In genomic region chr11:118359295-118359958, GRCh38 we compare ENCODE assay signal across 8 cellular contexts. TPM values are rescaled to one million over a fixed set of nuclear protein-coding genes. Genes with fewer than 3 reads are reported as not detected.
A peak's percentile ranks its signal among the peaks of the same experiment; 100 is the strongest.
DNase-seq lines count a peak whose midpoint lies in the region; ATAC-seq and TF ChIP-seq lines count a peak whose summit lies in the region.

A gene with protein sequence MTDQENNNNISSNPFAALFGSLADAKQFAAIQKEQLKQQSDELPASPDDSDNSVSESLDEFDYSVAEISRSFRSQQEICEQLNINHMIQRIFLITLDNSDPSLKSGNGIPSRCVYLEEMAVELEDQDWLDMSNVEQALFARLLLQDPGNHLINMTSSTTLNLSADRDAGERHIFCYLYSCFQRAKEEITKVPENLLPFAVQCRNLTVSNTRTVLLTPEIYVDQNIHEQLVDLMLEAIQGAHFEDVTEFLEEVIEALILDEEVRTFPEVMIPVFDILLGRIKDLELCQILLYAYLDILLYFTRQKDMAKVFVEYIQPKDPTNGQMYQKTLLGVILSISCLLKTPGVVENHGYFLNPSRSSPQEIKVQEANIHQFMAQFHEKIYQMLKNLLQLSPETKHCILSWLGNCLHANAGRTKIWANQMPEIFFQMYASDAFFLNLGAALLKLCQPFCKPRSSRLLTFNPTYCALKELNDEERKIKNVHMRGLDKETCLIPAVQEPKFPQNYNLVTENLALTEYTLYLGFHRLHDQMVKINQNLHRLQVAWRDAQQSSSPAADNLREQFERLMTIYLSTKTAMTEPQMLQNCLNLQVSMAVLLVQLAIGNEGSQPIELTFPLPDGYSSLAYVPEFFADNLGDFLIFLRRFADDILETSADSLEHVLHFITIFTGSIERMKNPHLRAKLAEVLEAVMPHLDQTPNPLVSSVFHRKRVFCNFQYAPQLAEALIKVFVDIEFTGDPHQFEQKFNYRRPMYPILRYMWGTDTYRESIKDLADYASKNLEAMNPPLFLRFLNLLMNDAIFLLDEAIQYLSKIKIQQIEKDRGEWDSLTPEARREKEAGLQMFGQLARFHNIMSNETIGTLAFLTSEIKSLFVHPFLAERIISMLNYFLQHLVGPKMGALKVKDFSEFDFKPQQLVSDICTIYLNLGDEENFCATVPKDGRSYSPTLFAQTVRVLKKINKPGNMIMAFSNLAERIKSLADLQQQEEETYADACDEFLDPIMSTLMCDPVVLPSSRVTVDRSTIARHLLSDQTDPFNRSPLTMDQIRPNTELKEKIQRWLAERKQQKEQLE (plus strand): TSS chr11:118359600. CDS start chr11:118365081, 5,481 bp downstream.

- no peak for TF ChIP-seq CTCF in mucosa of descending colon (IDR thresholded peaks at IDR 0.05)

- no peaks in the 10 kb centered on the region for H3K9me3 ChIP-seq in mucosa of descending colon

- no peaks in the 10 kb centered on the region for H3K27me3 Mint-ChIP-seq in IgD-negative memory B cell

- in situ Hi-C loops in Caki2 (cut with HindIII; ENCODE audit: low pct_unique_long_range_greater_than_20kb, low sequenced_read_pairs): no loop called here

- H3K4me1 ChIP-seq in mucosa of descending colon (ENCODE audit: low read depth): peaks cover 4% of the 10 kb centered on the region

- peaks cover 3% of the 10 kb centered on the region for H3K36me3 ChIP-seq in mucosa of descending colon (ENCODE audit: low read depth)

- ATAC-seq in GM21447 (IDR thresholded peaks at IDR 0.05; ENCODE audit: unreplicated experiment) (peak; percentile 96), mucosa of descending colon (peak; percentile 100)

- peak within 1 kb of the TSS; percentile 98 to 100 (median 99) for H3K27ac Mint-ChIP-seq in IgD-negative memory B cell

- intact Hi-C loops in mucosa of descending colon (cut with DNase I, micrococcal nuclease): loop anchor here in 1 of 2 donors (10.0 kb wide), 1 partner anchor 165 kb away; no protein-coding TSS in a partner anchor

- peak; percentile 77 for DNase-seq in Caki2 (ENCODE audit: low read depth)
- peak; percentile 47 for DNase-seq in OCI-M2 (lab: John Stamatoyannopoulos, UW; ENCODE audit: unreplicated experiment)
- DNase-seq in activated T-cell treated with anti-CD3 and anti-CD28 coated beads for 4 hours: peak; percentile 99
- peak; percentile 78 for DNase-seq in epithelial cell of prostate (ENCODE audit: low read depth, low spot score)
- DNase-seq in mucosa of descending colon: peak; percentile 97 to 99 (median 98)
- peak; percentile 97 for DNase-seq in stimulated activated CD8-positive, alpha-beta memory T cell treated with anti-CD3 and anti-CD28 coated beads, Interleukin-4, amount 100 ng/mL, for 24 hours (ENCODE audit: low read depth)

- peak within 1 kb of the TSS; percentile 96 to 99 (median 98) for H3K4me3 Mint-ChIP-seq in IgD-negative memory B cell

- peaks cover 5% of the 10 kb centered on the region for H3K36me3 Mint-ChIP-seq in IgD-negative memory B cell

- H3K4me1 Mint-ChIP-seq in IgD-negative memory B cell: peaks cover 21 to 37% (median 30%) of the 10 kb centered on the region in 3 donors

- peak within 1 kb of the TSS; percentile 37 for H3K4me3 ChIP-seq in mucosa of descending colon

- peaks cover 0 to 3% (median 0%) of the 10 kb centered on the region in 3 donors for H3K9me3 Mint-ChIP-seq in IgD-negative memory B cell

- H3K27ac ChIP-seq in epithelial cell of prostate: peak within 1 kb of the TSS; percentile 42

RNA-seq across cellular contexts. Expression of the gene that starts here (rescaled TPM):
- total RNA-seq in Caki2 (2014; rRNA removed; shearing (Covaris generic); ENCODE audit: low replicate concordance): 13.3 and 16.0 TPM in 2 replicates
- polyA plus RNA-seq in IgD-negative memory B cell: 18.3 TPM
- 10 to 100 TPM; 42.3 to 50.1 (median 46.1) TPM for total RNA-seq in mucosa of descending colon

Comparison
In these comparisons a context has a peak if more than half of its experiments do, and no peak if none do; other contexts are left out.
1. Peak in every context shown above with its lines: DNase-seq, ATAC-seq, H3K4me3 ChIP-seq and H3K27ac ChIP-seq.
2. DNase-seq: peak in every context shown above with its lines; median percentile 99 in activated T-cell treated with anti-CD3 and anti-CD28 coated beads for 4 hours; 98 in mucosa of descending colon; 97 in stimulated activated CD8-positive, alpha-beta memory T cell treated with anti-CD3 and anti-CD28 coated beads, Interleukin-4, amount 100 ng/mL, for 24 hours; 78 in epithelial cell of prostate; 77 in Caki2; 47 in OCI-M2.